In the genomic region with DNA sequence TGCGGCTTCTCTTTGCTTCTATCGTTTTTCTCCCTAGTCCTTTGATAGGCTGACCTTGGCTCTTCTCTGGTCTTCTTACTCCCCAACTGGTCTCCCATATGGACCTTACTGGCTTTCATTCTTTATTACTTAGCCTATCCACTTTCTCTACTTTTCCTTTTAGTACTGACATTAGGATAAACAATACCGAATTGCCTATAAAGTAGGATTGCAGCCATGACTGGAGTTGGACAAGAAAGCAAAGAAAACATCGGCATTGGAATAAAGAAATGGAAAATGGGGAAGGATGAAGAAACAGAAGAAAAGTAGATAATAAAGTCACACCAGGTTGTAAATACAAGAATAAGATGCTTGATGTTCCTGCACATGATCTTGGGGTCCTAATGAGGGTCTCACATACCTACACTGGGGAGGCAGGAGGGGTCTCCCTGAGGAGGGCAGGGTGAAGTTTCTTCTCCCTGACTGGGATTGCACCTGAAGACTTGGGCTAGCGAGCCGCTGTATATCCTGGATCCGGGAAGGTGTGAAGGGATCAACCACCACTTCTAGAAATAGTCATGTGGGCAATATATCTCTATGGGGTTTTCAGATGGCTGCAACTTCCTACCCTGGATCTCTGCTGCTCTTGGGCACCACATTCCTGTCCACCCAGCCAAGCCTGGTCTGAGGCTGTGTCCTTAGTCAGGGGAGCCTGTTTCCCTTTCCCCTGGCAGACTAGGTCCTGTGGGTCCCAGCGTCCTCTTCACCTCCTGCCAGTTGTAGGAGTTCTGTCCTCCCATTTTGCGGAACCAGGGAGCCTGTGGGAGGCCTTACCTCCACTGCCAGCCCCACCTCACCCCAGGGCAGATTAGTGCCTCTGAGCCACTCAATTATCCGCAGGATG, we compare ENCODE assay signal across 25 cellular contexts. TPM values are rescaled to one million over a fixed set of nuclear protein-coding genes. Genes with fewer than 3 reads are reported as not detected.
DNase-seq lines count a peak whose midpoint lies in the region; ATAC-seq, FAIRE-seq and TF ChIP-seq lines count a peak whose summit lies in the region.
"Had no signal": no experiment of that assay in that cellular context is flagged by ENCODE, and none has a peak within 500 bp of the region (broad histone marks: within the 10 kb centered on the region; RNA-seq: fewer than 3 reads in every experiment).

No MANE protein-coding gene starts in this region.

- no peaks in the 10 kb centered on the region for H3K36me3 Mint-ChIP-seq in neural crest cell (ENCODE audit: low read depth)
- H3K36me3 Mint-ChIP-seq: neural progenitor cell had no signal

- ATAC-seq in GM21717 (IDR thresholded peaks at IDR 0.05; ENCODE audit: unreplicated experiment): no peak
- ATAC-seq in HG02970 (IDR thresholded peaks at IDR 0.05; ENCODE audit: low FRiP score, unreplicated experiment): no peak
- ATAC-seq: HCT116, mucosa of descending colon, sciatic nerve, SK-N-SH treated with all-trans-retinoic acid at 6 μM for 48 hours had no signal

- FAIRE-seq in GM19239 (lab: Jason Lieb, UNC): no peak
- FAIRE-seq: endometrium had no signal

- peak overlapping the region; percentile 2 for H3K4me3 Mint-ChIP-seq in neural crest cell
- H3K4me3 Mint-ChIP-seq: activated naive CD4-positive, alpha-beta T cell treated with anti-CD3 and anti-CD28 coated beads, Interleukin-2, amount 50 U/mL, for 24 hours; neural progenitor cell had no signal

- peaks cover 92% of the 10 kb centered on the region for H3K27me3 Mint-ChIP-seq in neural crest cell (ENCODE audit: low read depth)

- DNase-seq in DMS153 treated with DMSO at 0.1 percent for 48 hours (lab: John Stamatoyannopoulos, UW; ENCODE audit: unreplicated experiment): peak; percentile 75
- peak; percentile 4 for DNase-seq in GM19239 (ENCODE audit: insufficient read length, low spot score)
- DNase-seq in SHP77 treated with DMSO at 0.1 percent for 48 hours (lab: John Stamatoyannopoulos, UW): peak; percentile 42
- DNase-seq in neural crest cell (ENCODE audit: low read depth, low spot score): no peak
- DNase-seq in activated gamma-delta T cell (lab: John Stamatoyannopoulos, UW): no peak
- DNase-seq: activated CD4-positive, alpha-beta T cell treated with anti-CD3 and anti-CD28 coated beads for 4 hours; aorta; caudate nucleus; CD4-positive, CD25-positive, alpha-beta regulatory T cell; DMS 273 treated with DMSO at 0.1 percent for 48 hours; islet precursor cell; mucosa of descending colon; NCI-H1436 treated with DMSO at 0.1 percent for 48 hours; stimulated activated naive CD4-positive, alpha-beta T cell treated with Interleukin-2 at 50 U/mL for 16 hours; T-helper 2 cell; testis had no signal

- no peak overlapping the region for H3K27ac Mint-ChIP-seq in neural crest cell (ENCODE audit: unreplicated experiment)
- H3K27ac Mint-ChIP-seq: activated naive CD4-positive, alpha-beta T cell treated with anti-CD3 and anti-CD28 coated beads, Interleukin-2, amount 50 U/mL, for 24 hours; CD4-positive, CD25-positive, alpha-beta regulatory T cell; neural progenitor cell had no signal

- no peak for TF ChIP-seq CTCF in neural crest cell (conservative IDR thresholded peaks at IDR 0.05)

- no peaks in the 10 kb centered on the region for H3K9me3 Mint-ChIP-seq in neural crest cell

- H3K4me1 Mint-ChIP-seq in neural crest cell: no peaks in the 10 kb centered on the region

RNA-seq across cellular contexts. Expression of a gene that starts 13.1 kb away (rescaled TPM):
- total RNA-seq in neural crest cell: not detected in 2 replicates
- total RNA-seq: aorta; CD4-positive, CD25-positive, alpha-beta regulatory T cell; liver; mucosa of descending colon had no signal

Comparison
In these comparisons a context has a peak if more than half of its experiments do, and no peak if none do; other contexts are left out.
1. DNase-seq: peak in DMS153 treated with DMSO at 0.1 percent for 48 hours (single experiment), GM19239 (single experiment) and SHP77 treated with DMSO at 0.1 percent for 48 hours (single experiment); none in neural crest cell (single experiment) and activated gamma-delta T cell (single experiment).